8 cellular contexts compared by ENCODE assay signal in genomic region chr5:112757468-112758208, GRCh38. TPM values are rescaled to one million over a fixed set of nuclear protein-coding genes. Genes with fewer than 3 reads are reported as not detected.
DNase-seq lines count a peak whose midpoint lies in the region; ATAC-seq and TF ChIP-seq lines count a peak whose summit lies in the region.

No MANE protein-coding gene starts in this region.

- WGBS in gastroesophageal sphincter (ENCODE audit: low coverage in 1 of 2), 2 donors = 25 to 29% methylated on average over 1 to 3 of the region's 3 CpGs

- H3K4me1 Mint-ChIP-seq in progenitor cell of endocrine pancreas (ENCODE audit: low read depth) = peaks cover 3% of the 10 kb centered on the region

- H3K4me1 ChIP-seq in gastroesophageal sphincter = peaks cover 0 to 39% (median 0%) of the 10 kb centered on the region in 3 donors

- no peaks in the 10 kb centered on the region for H3K9me3 ChIP-seq in WERI-Rb-1 (ENCODE audit: severe bottlenecking)
- H3K9me3 ChIP-seq in gastroesophageal sphincter = no peaks in the 10 kb centered on the region

- H3K4me3 ChIP-seq in AG10803 (ENCODE audit: low read length) (peak overlapping the region; percentile 26), WERI-Rb-1 (ENCODE audit: low read depth, low read length) (no peak overlapping the region), gastroesophageal sphincter (no peak overlapping the region)

- TF ChIP-seq CTCF in AG10803 (conservative IDR thresholded peaks at IDR 0.05; ENCODE audit: low read length) (peak; percentile 87), GM13976 (IDR thresholded peaks at IDR 0.05; ENCODE audit: borderline replicate concordance, control extremely low read depth, extremely low read depth, insufficient read depth, missing control alignments) (peak; percentile 57), WERI-Rb-1 (IDR thresholded peaks at IDR 0.05; ENCODE audit: low read depth, low read length) (peak; percentile 29; the same call in 1 of the 2 replicates), gastroesophageal sphincter (IDR thresholded peaks at IDR 0.05) (peak; percentile 73 to 88 (median 82)), progenitor cell of endocrine pancreas (IDR thresholded peaks at IDR 0.05; ENCODE audit: unreplicated experiment) (peak; percentile 90)

- no peaks in the 10 kb centered on the region for H3K9me3 Mint-ChIP-seq in progenitor cell of endocrine pancreas (ENCODE audit: low read depth)

- DNase-seq in AG10803 (ENCODE audit: low read depth) (peak; percentile 67), GM13976 (ENCODE audit: low spot score) (peak; percentile 46), NCI-H1694 (lab: John Stamatoyannopoulos, UW) (peak; percentile 75), WERI-Rb-1 (no peak), progenitor cell of endocrine pancreas (ENCODE audit: low spot score, unreplicated experiment) (no peak)
- no peak for DNase-seq in stimulated activated naive CD4-positive, alpha-beta T cell treated with Interleukin-2 at 50 U/mL for 16 hours (lab: John Stamatoyannopoulos, UW)

- no peaks in the 10 kb centered on the region for H3K27me3 ChIP-seq in WERI-Rb-1 (ENCODE audit: insufficient read depth, low read depth, severe bottlenecking)
- H3K27me3 ChIP-seq in gastroesophageal sphincter = no peaks in the 10 kb centered on the region

- no peak for TF ChIP-seq EP300 in gastroesophageal sphincter (IDR thresholded peaks at IDR 0.05)

- H3K27ac Mint-ChIP-seq in progenitor cell of endocrine pancreas = peak overlapping the region; percentile 76

- in situ Hi-C loops in GM13976 (cut with MboI; ENCODE audit: low sequenced_read_pairs, unreplicated experiment) = loop anchor here (25.0 kb wide), 1 partner anchor 195 kb away; no protein-coding TSS in a partner anchor

- H3K36me3 Mint-ChIP-seq in progenitor cell of endocrine pancreas (ENCODE audit: insufficient read depth) = peaks cover 14% of the 10 kb centered on the region

- H3K36me3 ChIP-seq in WERI-Rb-1 (no peaks in the 10 kb centered on the region; the same call in 1 of the 2 replicates), gastroesophageal sphincter (peaks cover 0 to 6% of the 10 kb centered on the region in 2 donors)

- H3K4me3 Mint-ChIP-seq in progenitor cell of endocrine pancreas (ENCODE audit: low read depth) = no peak overlapping the region

- TF ChIP-seq POLR2A in gastroesophageal sphincter (IDR thresholded peaks at IDR 0.05) = no peak

- ATAC-seq in HG02870 (IDR thresholded peaks at IDR 0.05; ENCODE audit: unreplicated experiment) (peak; percentile 93), gastroesophageal sphincter (peak; percentile 53)

- H3K27me3 Mint-ChIP-seq in progenitor cell of endocrine pancreas = no peaks in the 10 kb centered on the region

- no peak overlapping the region for H3K27ac ChIP-seq in WERI-Rb-1
- peak overlapping the region in 2 of 4 donors; percentile 20 to 53 for H3K27ac ChIP-seq in gastroesophageal sphincter

RNA-seq across cellular contexts. Expression of gene APC, which starts 20.0 kb away (rescaled TPM):
- total RNA-seq in gastroesophageal sphincter = 100 to 1,000 TPM in 2 of 4 donors, 10 to 100 TPM in 2; 77.3 to 172 (median 112) TPM
- 46.6 and 48.5 TPM in 2 replicates for total RNA-seq in progenitor cell of endocrine pancreas

Comparison
In these comparisons a context has a peak if more than half of its experiments do, and no peak if none do; other contexts are left out.
1. DNase-seq: peak in AG10803 (single experiment), GM13976 (single experiment) and NCI-H1694 (single experiment); none in WERI-Rb-1 (single experiment), progenitor cell of endocrine pancreas (single experiment) and stimulated activated naive CD4-positive, alpha-beta T cell treated with Interleukin-2 at 50 U/mL for 16 hours (single experiment).
2. CTCF ChIP-seq: peak in every context shown above with its lines; median percentile 90 in progenitor cell of endocrine pancreas; 87 in AG10803; 82 in gastroesophageal sphincter; 57 in GM13976; 29 in WERI-Rb-1.